Comparison of ENCODE assay signal across 8 cellular contexts in the genomic region with DNA sequence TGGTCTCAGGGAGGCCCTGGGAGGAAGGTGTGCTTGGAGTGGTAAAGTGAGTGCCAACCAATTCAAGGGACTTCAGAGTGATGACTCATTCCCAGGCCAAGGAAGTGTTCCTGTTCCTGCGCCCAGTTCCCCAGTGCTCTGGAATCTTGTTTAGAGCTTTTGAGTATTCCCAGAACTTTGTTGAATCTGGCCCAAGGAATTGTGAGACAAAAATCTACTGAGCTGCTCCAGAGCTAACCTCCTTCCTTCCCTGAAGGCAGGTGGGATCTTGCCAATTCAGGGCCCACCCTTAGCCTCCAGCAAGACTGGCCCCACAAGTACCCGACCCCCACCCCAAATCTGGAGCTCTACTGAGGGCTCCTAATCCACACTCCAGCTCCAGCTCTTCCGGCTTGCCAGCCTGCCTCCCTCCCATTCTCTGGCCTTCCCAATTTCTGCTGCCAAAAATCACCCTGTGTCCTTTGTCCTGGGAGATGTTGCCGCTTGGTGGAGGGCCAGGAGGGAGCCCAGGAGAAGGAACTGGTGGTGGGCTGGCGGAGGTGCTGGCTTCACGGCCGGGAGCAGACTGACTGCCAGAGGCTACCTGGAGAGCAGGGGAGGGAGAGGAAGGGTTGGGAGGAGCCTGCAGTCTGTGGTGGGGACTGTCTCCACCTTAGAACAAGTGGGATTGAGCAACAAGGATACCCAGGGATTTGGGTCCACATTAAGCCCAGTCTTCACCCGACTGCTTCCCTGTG. TPM values are rescaled to one million over a fixed set of nuclear protein-coding genes. Genes with fewer than 3 reads are reported as not detected.
A peak's percentile ranks its signal among the peaks of the same experiment; 100 is the strongest.
DNase-seq lines count a peak whose midpoint lies in the region; ATAC-seq and TF ChIP-seq lines count a peak whose summit lies in the region.

No MANE protein-coding gene starts in this region.

- H3K4me1 Mint-ChIP-seq in activated CD4-positive, alpha-beta T cell treated with anti-CD3 and anti-CD28 coated beads, Interleukin-2, amount 10 ng/mL, durations not matched to agents 24 days and 14 days: peaks cover 52% of the 10 kb centered on the region
- H3K4me1 Mint-ChIP-seq in mesothelial cell of epicardium: peaks cover 54% of the 10 kb centered on the region

- peaks cover 41% of the 10 kb centered on the region for H3K36me3 Mint-ChIP-seq in activated CD4-positive, alpha-beta T cell treated with anti-CD3 and anti-CD28 coated beads, Interleukin-2, amount 10 ng/mL, durations not matched to agents 24 days and 14 days (ENCODE audit: low read depth)
- H3K36me3 Mint-ChIP-seq in mesothelial cell of epicardium: no peaks in the 10 kb centered on the region

- H3K27ac Mint-ChIP-seq in activated CD4-positive, alpha-beta T cell treated with anti-CD3 and anti-CD28 coated beads, Interleukin-2, amount 10 ng/mL, durations not matched to agents 24 days and 14 days: peak overlapping the region; percentile 59
- peak overlapping the region; percentile 98 for H3K27ac Mint-ChIP-seq in mesothelial cell of epicardium

- H3K27me3 Mint-ChIP-seq in activated CD4-positive, alpha-beta T cell treated with anti-CD3 and anti-CD28 coated beads, Interleukin-2, amount 10 ng/mL, durations not matched to agents 24 days and 14 days: no peaks in the 10 kb centered on the region
- H3K27me3 Mint-ChIP-seq in mesothelial cell of epicardium (ENCODE audit: low read depth): no peaks in the 10 kb centered on the region

- DNase-seq in activated CD4-positive, alpha-beta T cell treated with anti-CD3 and anti-CD28 coated beads, Interleukin-2, amount 10 ng/mL, durations not matched to agents 24 days and 14 days: no peak
- DNase-seq in activated CD4-positive, alpha-beta T cell treated with anti-CD3 and anti-CD28 coated beads, Interleukin-2, amount 50 U/mL, for 48 hours: no peak
- no peak for DNase-seq in SK-N-MC (ENCODE audit: low read depth, low spot score)
- no peak for DNase-seq in mesothelial cell of epicardium (ENCODE audit: low spot score in 2 of 2, unreplicated experiment in 2 of 2)
- DNase-seq in ureter (ENCODE audit: low spot score): peak; percentile 75
- DNase-seq in NCI-H510A treated with DMSO at 0.1 percent for 48 hours (lab: John Stamatoyannopoulos, UW): no peak

- H3K27ac ChIP-seq in SK-N-MC (peak overlapping the region; percentile 98), esophagus (ENCODE audit: low read depth in 2 of 2, low read length in 1 of 2) (peak overlapping the region; percentile 94 to 98)

- H3K36me3 ChIP-seq in SK-N-MC (ENCODE audit: insufficient read depth, low read length): no peaks in the 10 kb centered on the region; the same call in 1 of the 2 replicates
- no peaks in the 10 kb centered on the region for H3K36me3 ChIP-seq in esophagus (ENCODE audit: control insufficient read depth in 2 of 2, insufficient read depth in 2 of 2, low read length in 1 of 2)

- intact Hi-C loops in activated CD4-positive, alpha-beta T cell treated with anti-CD3 and anti-CD28 coated beads, Interleukin-2, amount 10 ng/mL, durations not matched to agents 24 days and 14 days (cut with micrococcal nuclease): loop anchor here (2.0 kb wide), 1 partner anchor 183 kb away; a partner anchor contains a TSS

- no peaks in the 10 kb centered on the region for H3K9me3 ChIP-seq in SK-N-MC (ENCODE audit: low read depth, low read length)
- H3K9me3 ChIP-seq in esophagus (ENCODE audit: control insufficient read depth in 2 of 2, insufficient read depth in 1 of 2, low read depth in 1 of 2, low read length in 1 of 2): no peaks in the 10 kb centered on the region

- H3K4me3 ChIP-seq in SK-N-MC (peak overlapping the region; percentile 71), esophagus (ENCODE audit: low read depth in 1 of 2, low read length in 2 of 2) (peak overlapping the region; percentile 17 to 28)

- no peak for ATAC-seq in HG03565 (IDR thresholded peaks at IDR 0.05; ENCODE audit: unreplicated experiment)

- H3K9me3 Mint-ChIP-seq in activated CD4-positive, alpha-beta T cell treated with anti-CD3 and anti-CD28 coated beads, Interleukin-2, amount 10 ng/mL, durations not matched to agents 24 days and 14 days: no peaks in the 10 kb centered on the region
- no peaks in the 10 kb centered on the region for H3K9me3 Mint-ChIP-seq in mesothelial cell of epicardium

- peak overlapping the region; percentile 97 for H3K4me3 Mint-ChIP-seq in activated CD4-positive, alpha-beta T cell treated with anti-CD3 and anti-CD28 coated beads, Interleukin-2, amount 10 ng/mL, durations not matched to agents 24 days and 14 days
- peak overlapping the region; percentile 87 for H3K4me3 Mint-ChIP-seq in mesothelial cell of epicardium

- WGBS in esophagus, 2 donors: 20 to 21% methylated on average over 8 of the region's 8 CpGs

- peak overlapping the region; percentile 63 for H3K9ac ChIP-seq in SK-N-MC (ENCODE audit: insufficient read length)

- no peaks in the 10 kb centered on the region for H3K27me3 ChIP-seq in esophagus (ENCODE audit: control insufficient read depth in 1 of 2, insufficient read depth in 2 of 2, low read length in 2 of 2)

- H3K4me1 ChIP-seq in esophagus (ENCODE audit: control insufficient read depth in 2 of 2, insufficient read depth in 2 of 2, low read length in 1 of 2): peaks cover 0 to 26% of the 10 kb centered on the region in 2 donors

- no peak for TF ChIP-seq CTCF in mesothelial cell of epicardium (IDR thresholded peaks at IDR 0.05; ENCODE audit: unreplicated experiment)

RNA-seq across cellular contexts. Expression of a gene that starts 2.0 kb away (rescaled TPM):
- total RNA-seq in activated CD4-positive, alpha-beta T cell treated with anti-CD3 and anti-CD28 coated beads, Interleukin-2, amount 10 ng/mL, durations not matched to agents 24 days and 14 days: 61.6 and 66.8 TPM in 2 replicates
- 10 to 100 TPM; 34.9 to 63.5 TPM for polyA plus RNA-seq in esophagus
- total RNA-seq in mesothelial cell of epicardium (193 to 205 TPM (median 195 TPM) in 3 replicates), ureter (112 TPM)

RNA-seq across cellular contexts. Expression of a gene that starts 11.3 kb away (rescaled TPM):
- total RNA-seq in activated CD4-positive, alpha-beta T cell treated with anti-CD3 and anti-CD28 coated beads, Interleukin-2, amount 10 ng/mL, durations not matched to agents 24 days and 14 days: 202 and 206 TPM in 2 replicates
- polyA plus RNA-seq in esophagus: 1 to 10 TPM; 6.7 to 9.0 TPM
- total RNA-seq in mesothelial cell of epicardium (30.2 to 30.7 TPM (median 30.2 TPM) in 3 replicates), ureter (29.6 TPM)

RNA-seq across cellular contexts. Expression of a gene that starts 17.9 kb away (rescaled TPM):
- not detected in 2 replicates for total RNA-seq in activated CD4-positive, alpha-beta T cell treated with anti-CD3 and anti-CD28 coated beads, Interleukin-2, amount 10 ng/mL, durations not matched to agents 24 days and 14 days
- not detected for polyA plus RNA-seq in esophagus
- total RNA-seq in mesothelial cell of epicardium: not detected in 3 replicates
- not detected for total RNA-seq in ureter

RNA-seq across cellular contexts. Expression of a gene that starts 18.1 kb away (rescaled TPM):
- total RNA-seq in activated CD4-positive, alpha-beta T cell treated with anti-CD3 and anti-CD28 coated beads, Interleukin-2, amount 10 ng/mL, durations not matched to agents 24 days and 14 days: 168 and 174 TPM in 2 replicates
- 100 to 1,000 TPM; 108 to 253 TPM for polyA plus RNA-seq in esophagus
- 203 to 215 TPM (median 204 TPM) in 3 replicates for total RNA-seq in mesothelial cell of epicardium
- 172 TPM for total RNA-seq in ureter

RNA-seq across cellular contexts. Expression of a gene that starts 21.1 kb away (rescaled TPM):
- total RNA-seq in activated CD4-positive, alpha-beta T cell treated with anti-CD3 and anti-CD28 coated beads, Interleukin-2, amount 10 ng/mL, durations not matched to agents 24 days and 14 days: 6.3 and 6.6 TPM in 2 replicates
- polyA plus RNA-seq in esophagus: 1 to 10 TPM; 3.3 to 3.6 TPM
- total RNA-seq in mesothelial cell of epicardium: 11.6 to 14.4 TPM (median 13.4 TPM) in 3 replicates
- 13.5 TPM for total RNA-seq in ureter
